1 cellular context compared by ENCODE assay signal in the genomic region with DNA sequence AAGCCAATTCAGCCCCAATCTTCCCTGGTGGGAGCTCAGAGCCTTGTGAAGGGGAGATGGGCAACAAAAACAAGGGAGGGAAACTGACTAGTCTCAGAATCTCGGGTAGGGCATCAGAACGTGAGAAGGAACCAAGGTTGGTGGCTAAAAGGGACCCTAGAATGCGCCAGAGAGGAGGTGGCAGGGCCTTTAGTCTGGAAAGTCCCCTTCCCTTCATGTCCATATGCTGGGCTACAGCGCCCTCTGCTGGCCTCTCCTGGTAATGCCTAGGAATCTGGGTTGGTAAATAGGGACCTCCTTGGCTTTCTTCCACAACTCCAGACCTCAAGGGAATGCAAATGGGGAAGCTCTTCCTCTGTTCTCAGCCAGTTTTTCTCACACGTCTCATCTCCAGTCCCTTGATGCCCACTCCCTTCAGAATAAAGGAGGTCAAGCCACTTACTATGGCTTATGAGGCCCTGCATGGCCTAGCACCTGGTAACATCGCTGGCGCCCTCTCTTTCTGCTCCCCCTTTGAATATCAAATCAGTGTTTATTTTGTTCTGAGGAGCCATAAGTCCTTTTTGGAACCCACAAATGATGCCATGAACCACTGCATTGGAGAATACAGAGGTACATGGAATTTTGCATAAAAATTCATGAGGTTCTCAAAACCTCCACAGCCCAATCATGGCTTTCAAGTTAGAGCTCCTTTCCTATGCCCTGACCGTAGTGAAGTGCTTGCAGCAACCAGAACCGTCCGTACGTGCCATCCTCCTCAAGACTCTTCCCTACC.
A peak's percentile ranks its signal among the peaks of the same experiment; 100 is the strongest.
TF ChIP-seq lines count a peak whose summit lies in the region.

No MANE protein-coding gene starts in this region.

TF ChIP-seq in A549, 52 proteins besides CTCF, POLR2A, EP300 and RAD21 (continued from another document):
- TF ChIP-seq, protein P1, sequence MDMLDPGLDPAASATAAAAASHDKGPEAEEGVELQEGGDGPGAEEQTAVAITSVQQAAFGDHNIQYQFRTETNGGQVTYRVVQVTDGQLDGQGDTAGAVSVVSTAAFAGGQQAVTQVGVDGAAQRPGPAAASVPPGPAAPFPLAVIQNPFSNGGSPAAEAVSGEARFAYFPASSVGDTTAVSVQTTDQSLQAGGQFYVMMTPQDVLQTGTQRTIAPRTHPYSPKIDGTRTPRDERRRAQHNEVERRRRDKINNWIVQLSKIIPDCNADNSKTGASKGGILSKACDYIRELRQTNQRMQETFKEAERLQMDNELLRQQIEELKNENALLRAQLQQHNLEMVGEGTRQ (IDR thresholded peaks at IDR 0.05), result no peak
- TF ChIP-seq, protein P2, sequence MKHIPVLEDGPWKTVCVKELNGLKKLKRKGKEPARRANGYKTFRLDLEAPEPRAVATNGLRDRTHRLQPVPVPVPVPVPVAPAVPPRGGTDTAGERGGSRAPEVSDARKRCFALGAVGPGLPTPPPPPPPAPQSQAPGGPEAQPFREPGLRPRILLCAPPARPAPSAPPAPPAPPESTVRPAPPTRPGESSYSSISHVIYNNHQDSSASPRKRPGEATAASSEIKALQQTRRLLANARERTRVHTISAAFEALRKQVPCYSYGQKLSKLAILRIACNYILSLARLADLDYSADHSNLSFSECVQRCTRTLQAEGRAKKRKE (CRISPR knock-in tag; IDR thresholded peaks at IDR 0.05; ENCODE audit: low read depth), result no peak
- no peak for TF ChIP-seq KDM5A (IDR thresholded peaks at IDR 0.05)
- peak; percentile 34 to 63; a peak in 3 of 5 replicates for TF ChIP-seq JUN (IDR thresholded peaks at IDR 0.05)
- TF ChIP-seq BHLHE40 (IDR thresholded peaks at IDR 0.05; ENCODE audit: low read depth, low read length), result no peak
- no peak for TF ChIP-seq CBX8 (IDR thresholded peaks at IDR 0.05)
- TF ChIP-seq, protein P3, sequence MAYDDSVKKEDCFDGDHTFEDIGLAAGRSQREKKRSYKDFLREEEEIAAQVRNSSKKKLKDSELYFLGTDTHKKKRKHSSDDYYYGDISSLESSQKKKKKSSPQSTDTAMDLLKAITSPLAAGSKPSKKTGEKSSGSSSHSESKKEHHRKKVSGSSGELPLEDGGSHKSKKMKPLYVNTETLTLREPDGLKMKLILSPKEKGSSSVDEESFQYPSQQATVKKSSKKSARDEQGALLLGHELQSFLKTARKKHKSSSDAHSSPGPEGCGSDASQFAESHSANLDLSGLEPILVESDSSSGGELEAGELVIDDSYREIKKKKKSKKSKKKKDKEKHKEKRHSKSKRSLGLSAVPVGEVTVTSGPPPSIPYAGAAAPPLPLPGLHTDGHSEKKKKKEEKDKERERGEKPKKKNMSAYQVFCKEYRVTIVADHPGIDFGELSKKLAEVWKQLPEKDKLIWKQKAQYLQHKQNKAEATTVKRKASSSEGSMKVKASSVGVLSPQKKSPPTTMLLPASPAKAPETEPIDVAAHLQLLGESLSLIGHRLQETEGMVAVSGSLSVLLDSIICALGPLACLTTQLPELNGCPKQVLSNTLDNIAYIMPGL (CRISPR knock-in tag; IDR thresholded peaks at IDR 0.05; ENCODE audit: borderline replicate concordance), result no peak
- TF ChIP-seq, protein P4, sequence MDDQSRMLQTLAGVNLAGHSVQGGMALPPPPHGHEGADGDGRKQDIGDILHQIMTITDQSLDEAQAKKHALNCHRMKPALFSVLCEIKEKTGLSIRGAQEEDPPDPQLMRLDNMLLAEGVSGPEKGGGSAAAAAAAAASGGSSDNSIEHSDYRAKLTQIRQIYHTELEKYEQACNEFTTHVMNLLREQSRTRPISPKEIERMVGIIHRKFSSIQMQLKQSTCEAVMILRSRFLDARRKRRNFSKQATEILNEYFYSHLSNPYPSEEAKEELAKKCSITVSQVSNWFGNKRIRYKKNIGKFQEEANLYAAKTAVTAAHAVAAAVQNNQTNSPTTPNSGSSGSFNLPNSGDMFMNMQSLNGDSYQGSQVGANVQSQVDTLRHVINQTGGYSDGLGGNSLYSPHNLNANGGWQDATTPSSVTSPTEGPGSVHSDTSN (IDR thresholded peaks at IDR 0.05), result peak; percentile 10; the same call in 1 of the 2 replicates
- no peak for TF ChIP-seq CHD2 (IDR thresholded peaks at IDR 0.05; ENCODE audit: low read length, partially characterized antibody)
- peak; percentile 89 for TF ChIP-seq TFCP2L1 (CRISPR knock-in tag; IDR thresholded peaks at IDR 0.05)
- peak; percentile 14 for TF ChIP-seq HOXA7 (CRISPR knock-in tag; IDR thresholded peaks at IDR 0.05)
- TF ChIP-seq TP53 (CRISPR knock-in tag; IDR thresholded peaks at IDR 0.05), result 0 out of 2 replicates have a peak, but pooled peaks have one; percentile 11
- peak; percentile 60; the same call in 1 of the 2 replicates for TF ChIP-seq RARB (CRISPR knock-in tag; IDR thresholded peaks at IDR 0.05)
- TF ChIP-seq SMC3 (IDR thresholded peaks at IDR 0.05), result peak; percentile 88
